ENCODE assay signal across 8 cellular contexts in genomic region chr19:13881231-13881691, GRCh38. TPM values are rescaled to one million over a fixed set of nuclear protein-coding genes. Genes with fewer than 3 reads are reported as not detected.
A peak's percentile ranks its signal among the peaks of the same experiment; 100 is the strongest.
DNase-seq lines count a peak whose midpoint lies in the region; ATAC-seq and TF ChIP-seq lines count a peak whose summit lies in the region.

No MANE protein-coding gene starts in this region.

- WGBS in H9 (ENCODE audit: extremely low coverage, insufficient read length, low lambda C conversion rate): no CpG with 5 or more reads among the region's 12 CpGs

- no peaks in the 10 kb centered on the region; the same call in 1 of the 2 replicates for H3K27me3 ChIP-seq in H9 (ENCODE audit: insufficient read depth, low read length)

- H3K27ac ChIP-seq in H9 (ENCODE audit: insufficient read length, low read depth, low read length): no peak overlapping the region

- no peaks in the 10 kb centered on the region for H3K9me3 ChIP-seq in H9 (ENCODE audit: control insufficient read depth, low read depth, low read length)

- H3K9me3 Mint-ChIP-seq in H9: no peaks in the 10 kb centered on the region; a peak in 1 of 5 replicates
- H3K9me3 Mint-ChIP-seq in T-cell: no peaks in the 10 kb centered on the region
- H3K9me3 Mint-ChIP-seq in stimulated activated naive B cell treated with anti-CD40 and anti-IgM and Interleukin-4, amounts not matched to agents 10 μg/mL and 1 μg/mL and 100 μg/mL, for 72 hours: no peaks in the 10 kb centered on the region

- no peak overlapping the region for H4K5ac ChIP-seq in H9 (ENCODE audit: insufficient read length, low read depth, low read length)

- H3K4me1 Mint-ChIP-seq in H9 (peaks cover 20 to 27% of the 10 kb centered on the region in 2 experiments), T-cell (peaks cover 37 to 45% (median 39%) of the 10 kb centered on the region in 3 donors)
- H3K4me1 Mint-ChIP-seq in stimulated activated naive B cell treated with anti-CD40 and anti-IgM and Interleukin-4, amounts not matched to agents 10 μg/mL and 1 μg/mL and 100 μg/mL, for 72 hours: peaks cover 30 to 34% of the 10 kb centered on the region in 2 donors

- POLR2A ChIA-PET in T-cell (lab: Charles Lee): no interaction called here

- no peak overlapping the region for H3K4me2 ChIP-seq in H9 (ENCODE audit: insufficient read depth, insufficient read length, low read length)

- H2BK120ac ChIP-seq in H9 (ENCODE audit: low read depth, low read length, poor library complexity, severe bottlenecking): no peak overlapping the region

- no peak overlapping the region for H3K14ac ChIP-seq in H9 (ENCODE audit: insufficient read depth, low read length)

- no peak overlapping the region for H3K4me3 ChIP-seq in fibroblast of villous mesenchyme (ENCODE audit: low read depth, low read length)

- H4K91ac ChIP-seq in H9 (ENCODE audit: insufficient read length, low read depth, low read length): no peak overlapping the region

- no peak overlapping the region for H3T11ph ChIP-seq in H9 (ENCODE audit: low read length)

- no peak overlapping the region for H3K9ac ChIP-seq in H9 (ENCODE audit: extremely low read depth, insufficient read length, low read length)

- peaks cover 3% of the 10 kb centered on the region for H3K23me2 ChIP-seq in H9 (ENCODE audit: insufficient read length, low read depth, low read length, poor library complexity, severe bottlenecking)

- H2BK5ac ChIP-seq in H9 (ENCODE audit: insufficient read length, low read length): no peak overlapping the region

- no peaks in the 10 kb centered on the region for H3K79me2 ChIP-seq in H9 (ENCODE audit: insufficient read depth, low read length)

- no peak overlapping the region for H2BK12ac ChIP-seq in H9 (ENCODE audit: insufficient read length, low read depth, low read length)

- H2BK20ac ChIP-seq in H9 (ENCODE audit: low read depth, low read length, poor library complexity, severe bottlenecking): no peak overlapping the region

- no peak for TF ChIP-seq CTCF in H9 (conservative IDR thresholded peaks at IDR 0.05)
- TF ChIP-seq CTCF in fibroblast of villous mesenchyme (IDR thresholded peaks at IDR 0.05; ENCODE audit: insufficient read depth, low read depth, low read length): no peak

- no peak overlapping the region for H3K4ac ChIP-seq in H9 (ENCODE audit: low read depth, low read length)

- H2AK5ac ChIP-seq in H9 (ENCODE audit: insufficient read length, low read length): no peak overlapping the region

- no peak overlapping the region for H4K8ac ChIP-seq in H9 (replicated peaks; ENCODE audit: insufficient read length, low read depth, low read length)

- no peaks in the 10 kb centered on the region for H3K36me3 Mint-ChIP-seq in H9 (ENCODE audit: insufficient read depth in 1 of 3, low read depth in 3 of 3)
- H3K36me3 Mint-ChIP-seq in T-cell: no peaks in the 10 kb centered on the region
- H3K36me3 Mint-ChIP-seq in stimulated activated naive B cell treated with anti-CD40 and anti-IgM and Interleukin-4, amounts not matched to agents 10 μg/mL and 1 μg/mL and 100 μg/mL, for 72 hours: no peaks in the 10 kb centered on the region

- no peak overlapping the region for H2BK15ac ChIP-seq in H9 (ENCODE audit: low read depth, low read length)

- H3K4me3 Mint-ChIP-seq in H9 (peak overlapping the region in 1 of 2 experiments; percentile 60; a peak in 2 of 5 replicates), T-cell (peak overlapping the region in 2 of 3 donors; percentile 41 to 71)
- peak overlapping the region; percentile 31 to 67 for H3K4me3 Mint-ChIP-seq in stimulated activated naive B cell treated with anti-CD40 and anti-IgM and Interleukin-4, amounts not matched to agents 10 μg/mL and 1 μg/mL and 100 μg/mL, for 72 hours

- H3K56ac ChIP-seq in H9 (ENCODE audit: insufficient read length, low read depth, low read length): no peak overlapping the region

- H3K4me1 ChIP-seq in H9 (ENCODE audit: insufficient read depth, low read length): peaks cover 3% of the 10 kb centered on the region; the same call in 1 of the 2 replicates

- no peaks in the 10 kb centered on the region for H3K79me1 ChIP-seq in H9 (ENCODE audit: insufficient read depth, low read depth, low read length, poor library complexity, severe bottlenecking)

- H3K18ac ChIP-seq in H9 (ENCODE audit: insufficient read length, low read depth, low read length): peak overlapping the region; percentile 6

- CTCF ChIA-PET in T-cell (lab: Charles Lee): interaction anchor here (0.5 to 1.0 kb wide), 6 partner anchors 18 to 626 kb away, joined by 3 to 6 read pairs (median 3); no protein-coding TSS in a partner anchor

- H2AFZ ChIP-seq in H9 (ENCODE audit: low read length): no peak overlapping the region

- ATAC-seq in T-cell (replicated peaks in 1 of 4): no peak
- no peak for ATAC-seq in stimulated activated naive B cell treated with anti-CD40 and anti-IgM and Interleukin-4, amounts not matched to agents 10 μg/mL and 1 μg/mL and 100 μg/mL, for 72 hours (replicated peaks)
- no peak for ATAC-seq in GM19397 (IDR thresholded peaks at IDR 0.05; ENCODE audit: unreplicated experiment)

- H4K20me1 ChIP-seq in H9 (ENCODE audit: control insufficient read depth, insufficient read depth, insufficient read length): no peaks in the 10 kb centered on the region

- DNase-seq in H9: peak; percentile 84
- DNase-seq in T-cell: peak in 1 of 34 experiments; percentile 18
- DNase-seq in fibroblast of villous mesenchyme (ENCODE audit: low read depth): peak; percentile 19
- no peak for DNase-seq in stimulated activated naive B cell treated with anti-CD40 and anti-IgM and Interleukin-4, amounts not matched to agents 10 μg/mL and 1 μg/mL and 100 μg/mL, for 72 hours
- no peak for DNase-seq in NCI-H524 treated with DMSO at 0.1 percent for 48 hours (lab: John Stamatoyannopoulos, UW)
- no peak for DNase-seq in inferior parietal cortex (ENCODE audit: extremely low spot score)
- DNase-seq in OCI-M1 (lab: John Stamatoyannopoulos, UW): no peak

- H3K27ac Mint-ChIP-seq in H9: peak overlapping the region in 2 of 3 experiments; percentile 82 to 90; a peak in 3 of 7 replicates
- H3K27ac Mint-ChIP-seq in T-cell: peak overlapping the region; percentile 81 to 85
- H3K27ac Mint-ChIP-seq in stimulated activated naive B cell treated with anti-CD40 and anti-IgM and Interleukin-4, amounts not matched to agents 10 μg/mL and 1 μg/mL and 100 μg/mL, for 72 hours: peak overlapping the region; percentile 88

- H3K27me3 Mint-ChIP-seq in H9 (ENCODE audit: low read depth) (peaks cover 29% of the 10 kb centered on the region), T-cell (no peaks in the 10 kb centered on the region)
- peaks cover 0 to 4% of the 10 kb centered on the region in 2 donors for H3K27me3 Mint-ChIP-seq in stimulated activated naive B cell treated with anti-CD40 and anti-IgM and Interleukin-4, amounts not matched to agents 10 μg/mL and 1 μg/mL and 100 μg/mL, for 72 hours

- no peak overlapping the region for H3K23ac ChIP-seq in H9 (ENCODE audit: insufficient read length, low read depth, low read length)

RNA-seq across cellular contexts. Expression of gene NANOS3, which starts 4.3 kb away (rescaled TPM):
- not detected in 2 replicates for total RNA-seq in H9 (2021)
- 1 to 10 TPM in 3 of 5 donors, under 1 TPM in 1, not detected in 1; 0.85 to 2.3 (median 1.5) TPM for total RNA-seq in T-cell
- total RNA-seq in fibroblast of villous mesenchyme: 0.64 TPM in 1 of 2 replicates, not detected in the other

RNA-seq across cellular contexts. Expression of gene BRME1, which starts 24.7 kb away (rescaled TPM):
- total RNA-seq in H9 (2021) (4.7 and 6.7 TPM in 2 replicates), T-cell (1 to 10 TPM; 1.3 to 3.6 (median 1.7) TPM), fibroblast of villous mesenchyme (0.32 and 0.43 TPM in 2 replicates)

RNA-seq across cellular contexts. Expression of gene CC2D1A, which starts 24.7 kb away (rescaled TPM):
- total RNA-seq in H9 (2021): 42.7 and 48.5 TPM in 2 replicates
- total RNA-seq in T-cell: 10 to 100 TPM; 25.9 to 41.3 (median 37.4) TPM
- 18.6 and 22.9 TPM in 2 replicates for total RNA-seq in fibroblast of villous mesenchyme

RNA-seq across cellular contexts. Expression of gene PODNL1, which starts 57.0 kb away (rescaled TPM):
- total RNA-seq in H9 (2021) (0.68 TPM in 2 replicates), T-cell (under 1 TPM in 1 of 5 donors, not detected in 4; 0.09 TPM), fibroblast of villous mesenchyme (2.6 TPM in 2 replicates)

Comparison
In these comparisons a context has a peak if more than half of its experiments do, and no peak if none do; other contexts are left out.
1. DNase-seq: peak in H9 (single experiment) and fibroblast of villous mesenchyme (single experiment); none in stimulated activated naive B cell treated with anti-CD40 and anti-IgM and Interleukin-4, amounts not matched to agents 10 μg/mL and 1 μg/mL and 100 μg/mL, for 72 hours (single experiment), NCI-H524 treated with DMSO at 0.1 percent for 48 hours (single experiment), inferior parietal cortex (single experiment) and OCI-M1 (single experiment).
2. Peak in every context shown above with its lines, with median percentiles within 50 percentile points of each other: H3K27ac Mint-ChIP-seq.